11 cellular contexts compared by ENCODE assay signal in the genomic region with DNA sequence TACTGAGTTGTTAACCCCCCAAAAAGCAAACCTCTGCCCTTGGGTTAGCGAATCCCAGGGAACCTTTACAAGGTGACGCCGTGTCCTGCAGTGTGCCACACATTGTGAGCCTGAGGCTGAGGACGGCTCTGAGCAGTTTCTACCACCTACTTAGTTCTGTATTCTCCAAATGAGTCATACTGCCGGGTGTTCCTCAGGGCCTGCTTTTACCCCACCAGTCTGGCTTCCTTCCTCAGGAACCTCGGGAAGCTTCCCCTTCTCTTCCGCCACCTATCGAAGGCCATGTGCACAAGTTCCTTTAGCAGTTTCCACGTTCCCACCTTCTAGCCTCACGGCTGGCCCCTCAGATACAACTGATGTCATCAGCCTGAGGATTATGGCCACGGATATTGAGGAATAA.
DNase-seq lines count a peak whose midpoint lies in the region; ATAC-seq lines count a peak whose summit lies in the region.
"Had no signal": no experiment of that assay in that cellular context is flagged by ENCODE, and none has a peak within 500 bp of the region (broad histone marks: within the 10 kb centered on the region; RNA-seq: fewer than 3 reads in every experiment).

No MANE protein-coding gene starts in this region.

- H3K36me3 Mint-ChIP-seq in activated naive CD8-positive, alpha-beta T cell treated with anti-CD3 and anti-CD28 coated beads, Interleukin-2, amount 50 U/mL, for 24 hours (ENCODE audit: low read depth): no peaks in the 10 kb centered on the region
- no peaks in the 10 kb centered on the region for H3K36me3 Mint-ChIP-seq in activated naive CD8-positive, alpha-beta T cell treated with anti-CD3 and anti-CD28 coated beads for 36 hours

- no peak overlapping the region for H3K27ac Mint-ChIP-seq in activated naive CD8-positive, alpha-beta T cell treated with anti-CD3 and anti-CD28 coated beads, Interleukin-2, amount 50 U/mL, for 24 hours
- H3K27ac Mint-ChIP-seq in activated naive CD8-positive, alpha-beta T cell treated with anti-CD3 and anti-CD28 coated beads for 36 hours: no peak overlapping the region
- H3K27ac Mint-ChIP-seq: immature natural killer cell had no signal

- no peaks in the 10 kb centered on the region for H3K9me3 ChIP-seq in subcutaneous abdominal adipose tissue (ENCODE audit: control insufficient read depth in 5 of 5, low read length in 5 of 5)

- H3K4me3 ChIP-seq in subcutaneous abdominal adipose tissue (ENCODE audit: low read depth in 1 of 5, low read length in 5 of 5): peak overlapping the region in 1 of 5 donors; percentile 18

- H3K27me3 Mint-ChIP-seq in activated naive CD8-positive, alpha-beta T cell treated with anti-CD3 and anti-CD28 coated beads, Interleukin-2, amount 50 U/mL, for 24 hours: peaks cover 2% of the 10 kb centered on the region
- H3K27me3 Mint-ChIP-seq in activated naive CD8-positive, alpha-beta T cell treated with anti-CD3 and anti-CD28 coated beads for 36 hours: peaks cover 4% of the 10 kb centered on the region

- peak; percentile 54 for ATAC-seq in activated naive CD8-positive, alpha-beta T cell treated with anti-CD3 and anti-CD28 coated beads, Interleukin-2, amount 50 U/mL, for 24 hours
- ATAC-seq in HG03520 (IDR thresholded peaks at IDR 0.05; ENCODE audit: unreplicated experiment) (peak; percentile 56), GM18873 (IDR thresholded peaks at IDR 0.05; ENCODE audit: low FRiP score, unreplicated experiment) (no peak)

- peaks cover 1% of the 10 kb centered on the region for H3K4me1 Mint-ChIP-seq in activated naive CD8-positive, alpha-beta T cell treated with anti-CD3 and anti-CD28 coated beads, Interleukin-2, amount 50 U/mL, for 24 hours
- no peaks in the 10 kb centered on the region for H3K4me1 Mint-ChIP-seq in activated naive CD8-positive, alpha-beta T cell treated with anti-CD3 and anti-CD28 coated beads for 36 hours
- H3K4me1 Mint-ChIP-seq: immature natural killer cell had no signal

- H3K9ac ChIP-seq in subcutaneous abdominal adipose tissue (ENCODE audit: low read length in 5 of 5): no peak overlapping the region

- peaks cover 0 to 9% (median 0%) of the 10 kb centered on the region in 5 donors for H3K4me1 ChIP-seq in subcutaneous abdominal adipose tissue (ENCODE audit: control insufficient read depth in 5 of 5, insufficient read depth in 5 of 5, low read length in 5 of 5)

- H3K27ac ChIP-seq in subcutaneous abdominal adipose tissue (ENCODE audit: low read depth, low read length): peak overlapping the region; percentile 2

- peaks cover 22 to 47% (median 28%) of the 10 kb centered on the region in 5 donors for H3K36me3 ChIP-seq in subcutaneous abdominal adipose tissue (ENCODE audit: control insufficient read depth in 5 of 5, insufficient read depth in 5 of 5, low read length in 5 of 5)

- H3K27me3 ChIP-seq in subcutaneous abdominal adipose tissue (ENCODE audit: control insufficient read depth in 5 of 5, insufficient read depth in 4 of 5, low read length in 5 of 5): no peaks in the 10 kb centered on the region

- no peak for DNase-seq in activated naive CD8-positive, alpha-beta T cell treated with anti-CD3 and anti-CD28 coated beads, Interleukin-2, amount 50 U/mL, for 24 hours
- no peak for DNase-seq in activated naive CD8-positive, alpha-beta T cell treated with anti-CD3 and anti-CD28 coated beads for 36 hours
- DNase-seq in dermis blood vessel endothelial cell (peak; percentile 12), NCI-H187 (lab: John Stamatoyannopoulos, UW) (no peak), NCI-H748 (lab: John Stamatoyannopoulos, UW; ENCODE audit: unreplicated experiment) (no peak)
- DNase-seq: activated naive CD4-positive, alpha-beta T cell treated with Interleukin-2 at 50 U/mL for 16 hours; immature natural killer cell; T-helper 9 cell had no signal

- peaks cover 7% of the 10 kb centered on the region for H3K9me3 Mint-ChIP-seq in activated naive CD8-positive, alpha-beta T cell treated with anti-CD3 and anti-CD28 coated beads, Interleukin-2, amount 50 U/mL, for 24 hours
- H3K9me3 Mint-ChIP-seq in activated naive CD8-positive, alpha-beta T cell treated with anti-CD3 and anti-CD28 coated beads for 36 hours: peaks cover 3% of the 10 kb centered on the region

- no peak overlapping the region for H3K4me3 Mint-ChIP-seq in activated naive CD8-positive, alpha-beta T cell treated with anti-CD3 and anti-CD28 coated beads, Interleukin-2, amount 50 U/mL, for 24 hours
- no peak overlapping the region for H3K4me3 Mint-ChIP-seq in activated naive CD8-positive, alpha-beta T cell treated with anti-CD3 and anti-CD28 coated beads for 36 hours
